In genomic region chr10:95573953-95574604, GRCh38 we compare ENCODE assay signal across 20 cellular contexts.
"Had no signal": no experiment of that assay in that cellular context is flagged by ENCODE, and none has a peak within 500 bp of the region (broad histone marks: within the 10 kb centered on the region; RNA-seq: fewer than 3 reads in every experiment).

No MANE protein-coding gene starts in this region.

- H3K27ac Mint-ChIP-seq: activated B cell treated with CpG ODN at 0.5 μM for 24 hours; activated CD8-positive, alpha-beta T cell treated with anti-CD3 and anti-CD28 coated beads for 36 hours; activated naive CD4-positive, alpha-beta T cell treated with anti-CD3 and anti-CD28 coated beads, Interleukin-2, amount 50 U/mL, for 24 hours; activated naive CD8-positive, alpha-beta T cell treated with anti-CD3 and anti-CD28 coated beads, Interleukin-2, amount 50 U/mL, for 24 hours; activated T-helper 17 cell treated with anti-CD3 and anti-CD28 coated beads, Interleukin-2, amount 50 U/mL, for 72 hours; effector memory CD8-positive, alpha-beta T cell; nephron; T-helper 2 cell treated with Interferon-gamma antibody and Interleukin-4, amounts not matched to agents 5 μg/mL and 100 μg/mL, for 36 hours had no signal

- H3K27me3 ChIP-seq: testis, transverse colon had no signal

- H3K27ac ChIP-seq: coronary artery, neutrophil, spleen, testis, transverse colon had no signal

- H3K4me1 ChIP-seq: spleen, testis, transverse colon had no signal

- H3K9me3 Mint-ChIP-seq: activated B cell treated with CpG ODN at 0.5 μM for 24 hours; activated CD8-positive, alpha-beta T cell treated with anti-CD3 and anti-CD28 coated beads for 36 hours; activated naive CD4-positive, alpha-beta T cell treated with anti-CD3 and anti-CD28 coated beads, Interleukin-2, amount 50 U/mL, for 24 hours; activated naive CD8-positive, alpha-beta T cell treated with anti-CD3 and anti-CD28 coated beads, Interleukin-2, amount 50 U/mL, for 24 hours; activated T-cell treated with anti-CD3 and anti-CD28 coated beads, Interleukin-2, amount 50 U/mL, for 4 hours; activated T-helper 17 cell treated with anti-CD3 and anti-CD28 coated beads, Interleukin-2, amount 50 U/mL, for 72 hours; effector memory CD8-positive, alpha-beta T cell; nephron; T-helper 2 cell treated with Interferon-gamma antibody and Interleukin-4, amounts not matched to agents 5 μg/mL and 100 μg/mL, for 36 hours had no signal

- ATAC-seq: activated CD8-positive, alpha-beta T cell treated with anti-CD3 and anti-CD28 coated beads for 36 hours; activated naive CD8-positive, alpha-beta T cell treated with anti-CD3 and anti-CD28 coated beads, Interleukin-2, amount 50 U/mL, for 24 hours; activated T-cell treated with anti-CD3 and anti-CD28 coated beads, Interleukin-2, amount 50 U/mL, for 4 hours; activated T-helper 17 cell treated with anti-CD3 and anti-CD28 coated beads, Interleukin-2, amount 50 U/mL, for 72 hours; effector memory CD8-positive, alpha-beta T cell had no signal

- DNase-seq: activated B cell treated with CpG ODN at 0.5 μM for 24 hours; activated CD4-positive, alpha-beta T cell treated with anti-CD3 and anti-CD28 coated beads, Interleukin-2, amount 50 U/mL, for 1 hour; activated CD8-positive, alpha-beta T cell treated with anti-CD3 and anti-CD28 coated beads for 36 hours; activated naive CD8-positive, alpha-beta T cell treated with anti-CD3 and anti-CD28 coated beads, Interleukin-2, amount 50 U/mL, for 24 hours; activated T-cell treated with anti-CD3 and anti-CD28 coated beads, Interleukin-2, amount 50 U/mL, for 4 hours; cerebellar nuclear complex; effector memory CD8-positive, alpha-beta T cell; foreskin fibroblast; mammary epithelial cell; spleen; stimulated activated naive CD4-positive, alpha-beta T cell; T-helper 1 cell; testis; transverse colon had no signal

- H3K4me1 Mint-ChIP-seq: activated B cell treated with CpG ODN at 0.5 μM for 24 hours; activated naive CD4-positive, alpha-beta T cell treated with anti-CD3 and anti-CD28 coated beads, Interleukin-2, amount 50 U/mL, for 24 hours; activated naive CD8-positive, alpha-beta T cell treated with anti-CD3 and anti-CD28 coated beads, Interleukin-2, amount 50 U/mL, for 24 hours; activated T-helper 17 cell treated with anti-CD3 and anti-CD28 coated beads, Interleukin-2, amount 50 U/mL, for 72 hours had no signal

- H3K4me3 ChIP-seq: coronary artery, spleen, testis, transverse colon had no signal

- H3K9me3 ChIP-seq: neutrophil, spleen, testis, transverse colon had no signal

- H3K36me3 Mint-ChIP-seq: activated naive CD4-positive, alpha-beta T cell treated with anti-CD3 and anti-CD28 coated beads, Interleukin-2, amount 50 U/mL, for 24 hours had no signal

- H3K36me3 ChIP-seq: neutrophil, spleen, transverse colon had no signal

- H3K4me3 Mint-ChIP-seq: activated B cell treated with CpG ODN at 0.5 μM for 24 hours; activated CD8-positive, alpha-beta T cell treated with anti-CD3 and anti-CD28 coated beads for 36 hours; activated naive CD4-positive, alpha-beta T cell treated with anti-CD3 and anti-CD28 coated beads, Interleukin-2, amount 50 U/mL, for 24 hours; activated naive CD8-positive, alpha-beta T cell treated with anti-CD3 and anti-CD28 coated beads, Interleukin-2, amount 50 U/mL, for 24 hours; activated T-cell treated with anti-CD3 and anti-CD28 coated beads, Interleukin-2, amount 50 U/mL, for 4 hours; activated T-helper 17 cell treated with anti-CD3 and anti-CD28 coated beads, Interleukin-2, amount 50 U/mL, for 72 hours; effector memory CD8-positive, alpha-beta T cell; nephron; T-helper 2 cell treated with Interferon-gamma antibody and Interleukin-4, amounts not matched to agents 5 μg/mL and 100 μg/mL, for 36 hours had no signal
